Comparison of ENCODE assay signal across 8 cellular contexts in the genomic region with DNA sequence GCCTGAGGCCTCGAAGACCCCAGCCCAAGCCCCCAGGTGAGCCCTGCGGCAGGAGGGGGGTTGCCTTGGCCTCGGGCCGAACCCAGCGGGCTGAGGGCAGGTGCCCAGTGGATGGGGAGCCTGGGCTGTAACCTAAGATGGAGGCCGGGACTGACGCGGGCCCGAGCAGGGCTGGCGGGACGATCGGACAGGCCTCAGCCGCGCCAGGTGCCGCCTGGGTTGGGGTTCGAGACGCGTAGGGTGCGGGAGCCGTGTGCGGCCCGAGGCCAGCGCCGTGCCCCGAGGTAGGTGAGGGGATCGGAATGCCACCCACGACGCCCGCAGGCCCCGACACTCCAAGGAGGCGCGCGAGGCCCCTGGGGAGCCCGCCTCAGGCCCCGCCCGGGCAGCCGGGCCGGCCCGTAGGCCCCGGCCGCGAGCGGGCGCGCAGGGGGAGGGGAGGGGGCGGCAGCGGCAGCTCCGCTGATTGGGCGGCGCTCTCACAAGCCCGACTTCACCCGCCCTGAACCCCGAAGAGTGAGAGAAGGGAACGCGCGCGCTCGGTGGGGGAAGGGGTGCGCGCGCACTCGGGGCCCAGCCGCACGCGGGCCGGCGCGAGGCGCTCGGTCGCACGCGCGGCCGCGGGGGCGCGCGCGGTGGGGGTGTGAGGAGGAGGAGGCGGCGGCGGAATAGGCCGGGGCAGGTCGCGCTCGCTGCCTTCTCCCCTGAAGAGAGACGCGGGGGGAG. TPM values are rescaled to one million over a fixed set of nuclear protein-coding genes. Genes with fewer than 3 reads are reported as not detected.
DNase-seq lines count a peak whose midpoint lies in the region; ATAC-seq and TF ChIP-seq lines count a peak whose summit lies in the region.

A gene with protein sequence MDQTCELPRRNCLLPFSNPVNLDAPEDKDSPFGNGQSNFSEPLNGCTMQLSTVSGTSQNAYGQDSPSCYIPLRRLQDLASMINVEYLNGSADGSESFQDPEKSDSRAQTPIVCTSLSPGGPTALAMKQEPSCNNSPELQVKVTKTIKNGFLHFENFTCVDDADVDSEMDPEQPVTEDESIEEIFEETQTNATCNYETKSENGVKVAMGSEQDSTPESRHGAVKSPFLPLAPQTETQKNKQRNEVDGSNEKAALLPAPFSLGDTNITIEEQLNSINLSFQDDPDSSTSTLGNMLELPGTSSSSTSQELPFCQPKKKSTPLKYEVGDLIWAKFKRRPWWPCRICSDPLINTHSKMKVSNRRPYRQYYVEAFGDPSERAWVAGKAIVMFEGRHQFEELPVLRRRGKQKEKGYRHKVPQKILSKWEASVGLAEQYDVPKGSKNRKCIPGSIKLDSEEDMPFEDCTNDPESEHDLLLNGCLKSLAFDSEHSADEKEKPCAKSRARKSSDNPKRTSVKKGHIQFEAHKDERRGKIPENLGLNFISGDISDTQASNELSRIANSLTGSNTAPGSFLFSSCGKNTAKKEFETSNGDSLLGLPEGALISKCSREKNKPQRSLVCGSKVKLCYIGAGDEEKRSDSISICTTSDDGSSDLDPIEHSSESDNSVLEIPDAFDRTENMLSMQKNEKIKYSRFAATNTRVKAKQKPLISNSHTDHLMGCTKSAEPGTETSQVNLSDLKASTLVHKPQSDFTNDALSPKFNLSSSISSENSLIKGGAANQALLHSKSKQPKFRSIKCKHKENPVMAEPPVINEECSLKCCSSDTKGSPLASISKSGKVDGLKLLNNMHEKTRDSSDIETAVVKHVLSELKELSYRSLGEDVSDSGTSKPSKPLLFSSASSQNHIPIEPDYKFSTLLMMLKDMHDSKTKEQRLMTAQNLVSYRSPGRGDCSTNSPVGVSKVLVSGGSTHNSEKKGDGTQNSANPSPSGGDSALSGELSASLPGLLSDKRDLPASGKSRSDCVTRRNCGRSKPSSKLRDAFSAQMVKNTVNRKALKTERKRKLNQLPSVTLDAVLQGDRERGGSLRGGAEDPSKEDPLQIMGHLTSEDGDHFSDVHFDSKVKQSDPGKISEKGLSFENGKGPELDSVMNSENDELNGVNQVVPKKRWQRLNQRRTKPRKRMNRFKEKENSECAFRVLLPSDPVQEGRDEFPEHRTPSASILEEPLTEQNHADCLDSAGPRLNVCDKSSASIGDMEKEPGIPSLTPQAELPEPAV (N-terminal part only) (plus strand): TSS at position 655 of the 726 bp plus-strand sequence. CDS start 1,331 bp downstream, outside the sequence.

- H3K4me1 ChIP-seq in mucosa of descending colon (ENCODE audit: low read depth): peaks cover 26% of the 10 kb centered on the region

- TF ChIP-seq CTCF in AG04450 (IDR thresholded peaks at IDR 0.05; ENCODE audit: low read depth, low read length) (no peak), mucosa of descending colon (IDR thresholded peaks at IDR 0.05) (no peak)

- intact Hi-C loops in mucosa of descending colon (cut with DNase I, micrococcal nuclease): no loop called here

- ATAC-seq in GM18868 (IDR thresholded peaks at IDR 0.05; ENCODE audit: unreplicated experiment) (peak; percentile 69), HG03103 (IDR thresholded peaks at IDR 0.05; ENCODE audit: low read depth, unreplicated experiment) (peak; percentile 62), mucosa of descending colon (peak; percentile 87)

- H3K9me3 ChIP-seq in AG04450 (ENCODE audit: control insufficient read depth, insufficient read depth, low read length) (no peaks in the 10 kb centered on the region; the same call in 1 of the 2 replicates), mucosa of descending colon (no peaks in the 10 kb centered on the region)

- no peaks in the 10 kb centered on the region for H3K27me3 ChIP-seq in AG04450 (ENCODE audit: control insufficient read depth, insufficient read depth, low read length)

- CTCF ChIA-PET in AG04450 (lab: Charles Lee): no interaction called here

- peak within 1 kb of the TSS; percentile 21 for H3K27ac ChIP-seq in AG04450 (ENCODE audit: low read depth, low read length)

- H3K4me3 ChIP-seq in AG04450 (ENCODE audit: low read depth, low read length): peak within 1 kb of the TSS; percentile 64
- H3K4me3 ChIP-seq in mucosa of descending colon: peak within 1 kb of the TSS; percentile 54

- POLR2A ChIA-PET in AG04450 (lab: Yijun Ruan, JAX): interaction anchor here (0.6 kb wide), 1 partner anchor 464 kb away, joined by 4 read pairs; no protein-coding TSS in a partner anchor

- no peaks in the 10 kb centered on the region for H3K36me3 ChIP-seq in mucosa of descending colon (ENCODE audit: low read depth)

- DNase-seq in AG04450 (ENCODE audit: low read depth, low spot score) (no peak), NOMO-1 (lab: John Stamatoyannopoulos, UW; ENCODE audit: unreplicated experiment in 2 of 2) (peak; percentile 61 to 81), epidermal melanocyte (ENCODE audit: insufficient read length, low spot score) (peak; percentile 50), mucosa of descending colon (peak; percentile 89 to 94 (median 92))
- DNase-seq in activated CD8-positive, alpha-beta memory T cell treated with anti-CD3 and anti-CD28 coated beads, Interleukin-2, amount 50 U/mL, for 48 hours: peak; percentile 94
- peak; percentile 87 for DNase-seq in stimulated activated CD8-positive, alpha-beta memory T cell treated with anti-CD3 and anti-CD28 coated beads, Interleukin-2, amount 100 ng/mL, for 48 hours (ENCODE audit: low read depth in 2 of 2)

RNA-seq across cellular contexts. Expression of the gene that starts here (rescaled TPM):
- 25.6 and 33.4 TPM in 2 replicates for polyA plus RNA-seq in AG04450 (2011; rRNA removed)
- polyA minus RNA-seq in AG04450 (2011; rRNA and poly(A)+ RNA removed): 54.4 and 64.6 TPM in 2 replicates
- 100 to 1,000 TPM in 1 of 3 donors, 10 to 100 TPM in 2; 59.3 to 103 (median 69.7) TPM for total RNA-seq in mucosa of descending colon
